11 cellular contexts compared by ENCODE assay signal in genomic region chr11:8283510-8284272, GRCh38. TPM values are rescaled to one million over a fixed set of nuclear protein-coding genes. Genes with fewer than 3 reads are reported as not detected.
DNase-seq lines count a peak whose midpoint lies in the region; ATAC-seq, FAIRE-seq and TF ChIP-seq lines count a peak whose summit lies in the region.
"Had no signal": no experiment of that assay in that cellular context is flagged by ENCODE, and none has a peak within 500 bp of the region (broad histone marks: within the 10 kb centered on the region; RNA-seq: fewer than 3 reads in every experiment).

No MANE protein-coding gene starts in this region.

- no peaks in the 10 kb centered on the region for H3K36me3 ChIP-seq in ES-I3 (ENCODE audit: insufficient read depth, low read length)

- no peak for FAIRE-seq in D721Med (lab: Jason Lieb, UNC)
- FAIRE-seq: frontal cortex had no signal

- H3K9me3 Mint-ChIP-seq in osteocyte (ENCODE audit: unreplicated experiment): no peaks in the 10 kb centered on the region
- H3K9me3 Mint-ChIP-seq: T-helper 1 cell treated with Interleukin-12 subunit alpha and Interleukin-12 subunit beta and Interleukin-4 antibody, amounts not matched to agents 30 μg/mL and 1 μg/mL, for 36 hours had no signal

- H3K9me3 ChIP-seq in ES-I3 (ENCODE audit: control insufficient read depth, insufficient read depth, low read length): no peaks in the 10 kb centered on the region

- no peak overlapping the region for H3K27ac ChIP-seq in foreskin keratinocyte

- peaks cover 11% of the 10 kb centered on the region for H3K27me3 Mint-ChIP-seq in osteocyte (ENCODE audit: unreplicated experiment)

- H3K4me3 Mint-ChIP-seq in osteocyte (ENCODE audit: unreplicated experiment): no peak overlapping the region
- H3K4me3 Mint-ChIP-seq: T-helper 1 cell treated with Interleukin-12 subunit alpha and Interleukin-12 subunit beta and Interleukin-4 antibody, amounts not matched to agents 30 μg/mL and 1 μg/mL, for 36 hours had no signal

- H3K4me1 ChIP-seq in ES-I3 (ENCODE audit: insufficient read depth, low read length) (peaks cover 3% of the 10 kb centered on the region; the same call in 1 of the 2 replicates), foreskin keratinocyte (no peaks in the 10 kb centered on the region)

- no peaks in the 10 kb centered on the region for H3K36me3 Mint-ChIP-seq in osteocyte (ENCODE audit: unreplicated experiment)

- ATAC-seq in foreskin keratinocyte: peak; percentile 24
- no peak for ATAC-seq in GM18498 (IDR thresholded peaks at IDR 0.05; ENCODE audit: unreplicated experiment)
- ATAC-seq in activated CD4-positive, CD25-positive, alpha-beta regulatory T cell treated with anti-CD3 and anti-CD28 coated beads, Interleukin-2, amount 50 U/mL, for 24 hours: no peak
- ATAC-seq in HG03460 (IDR thresholded peaks at IDR 0.05; ENCODE audit: unreplicated experiment): no peak

- no peaks in the 10 kb centered on the region for H3K4me1 Mint-ChIP-seq in osteocyte (ENCODE audit: unreplicated experiment)

- no peak overlapping the region for H3K27ac Mint-ChIP-seq in osteocyte (ENCODE audit: unreplicated experiment)
- H3K27ac Mint-ChIP-seq: T-helper 1 cell treated with Interleukin-12 subunit alpha and Interleukin-12 subunit beta and Interleukin-4 antibody, amounts not matched to agents 30 μg/mL and 1 μg/mL, for 36 hours had no signal

- DNase-seq in NCI-H2227 (lab: John Stamatoyannopoulos, UW; ENCODE audit: unreplicated experiment) (peak; percentile 83), foreskin keratinocyte (no peak), osteocyte (ENCODE audit: extremely low spot score, unreplicated experiment) (peak; percentile 82), D721Med (ENCODE audit: insufficient read length, low spot score) (no peak)

- H3K27me3 ChIP-seq in foreskin keratinocyte: peaks cover 29% of the 10 kb centered on the region

- TF ChIP-seq CTCF in foreskin keratinocyte (conservative IDR thresholded peaks at IDR 0.05) (no peak), osteocyte (IDR thresholded peaks at IDR 0.05) (no peak), D721Med (IDR thresholded peaks at IDR 0.05; ENCODE audit: insufficient read depth, missing control alignments) (no peak)

- peak overlapping the region; percentile 56; the same call in 1 of the 2 replicates for H3K9ac ChIP-seq in ES-I3 (ENCODE audit: low read depth, low read length)

RNA-seq across cellular contexts. Expression of gene LMO1, which starts 20.0 kb away (rescaled TPM):
- total RNA-seq in foreskin keratinocyte (not detected in 2 replicates), osteocyte (not detected in 2 replicates)
- polyA plus RNA-seq in foreskin keratinocyte: not detected in 2 replicates
- total RNA-seq: skeletal muscle tissue had no signal

Comparison
In these comparisons a context has a peak if more than half of its experiments do, and no peak if none do; other contexts are left out.
1. DNase-seq: peak in NCI-H2227 (single experiment) and osteocyte (single experiment); none in foreskin keratinocyte (0 of 2) and D721Med (single experiment).